Comparison of ENCODE assay signal across 25 cellular contexts in genomic region chr10:110788620-110789385, GRCh38.
A peak's percentile ranks its signal among the peaks of the same experiment; 100 is the strongest.
DNase-seq lines count a peak whose midpoint lies in the region; TF ChIP-seq lines count a peak whose summit lies in the region.
"Had no signal": no experiment of that assay in that cellular context is flagged by ENCODE, and none has a peak within 500 bp of the region (broad histone marks: within the 10 kb centered on the region; RNA-seq: fewer than 3 reads in every experiment).

No MANE protein-coding gene starts in this region.

- TF ChIP-seq POLR2A in spleen (IDR thresholded peaks at IDR 0.05): no peak

- H3K4me1 Mint-ChIP-seq in brain: peaks cover 87% of the 10 kb centered on the region
- H3K4me1 Mint-ChIP-seq in neural crest cell: peaks cover 38% of the 10 kb centered on the region
- H3K4me1 Mint-ChIP-seq: CD14-positive monocyte had no signal

- no peak for TF ChIP-seq CTCF in BE2C (IDR thresholded peaks at IDR 0.05; ENCODE audit: low read depth, low read length)
- no peak for TF ChIP-seq CTCF in brain (conservative IDR thresholded peaks at IDR 0.05)
- TF ChIP-seq CTCF in neural crest cell (conservative IDR thresholded peaks at IDR 0.05): no peak
- no peak for TF ChIP-seq CTCF in spleen (IDR thresholded peaks at IDR 0.05 in 8 of 11, conservative IDR thresholded peaks at IDR 0.05 in 3 of 11)

- 84 to 93% (median 93%) methylated on average over 8 of the region's 8 CpGs for WGBS in spleen, 5 donors

- H3K27ac ChIP-seq in spleen: no peak overlapping the region
- H3K27ac ChIP-seq: 22Rv1, HL-60, Peyer's patch, suprapubic skin had no signal

- peak; percentile 36 for DNase-seq in DMS 273 (lab: John Stamatoyannopoulos, UW; ENCODE audit: unreplicated experiment)
- no peak for DNase-seq in DMS 273 treated with DMSO at 0.1 percent for 48 hours (lab: John Stamatoyannopoulos, UW)
- peak; percentile 80 for DNase-seq in BE2C
- DNase-seq in neural crest cell (ENCODE audit: low read depth, low spot score): no peak
- no peak for DNase-seq in NCI-H1092 (lab: John Stamatoyannopoulos, UW)
- no peak for DNase-seq in spleen
- DNase-seq in HPDE6-E6E7 (ENCODE audit: extremely low spot score): no peak
- DNase-seq: activated effector memory CD4-positive, alpha-beta T cell treated with anti-CD3 and anti-CD28 coated beads, Interleukin-2, amount 50 U/mL, for 16 hours; activated naive CD8-positive, alpha-beta T cell treated with anti-CD3 and anti-CD28 coated beads for 36 hours; activated T-cell treated with anti-CD3 and anti-CD28 coated beads for 4 hours; aorta; central memory CD4-positive, alpha-beta T cell; naive thymus-derived CD8-positive, alpha-beta T cell; NCI-H1417 treated with DMSO at 0.1 percent for 48 hours; NCI-H510A; Peyer's patch; stimulated activated CD4-positive, alpha-beta T cell treated with anti-CD3 and anti-CD28 coated beads, Interleukin-15, amount 100 ng/mL, for 24 hours; stimulated activated naive CD4-positive, alpha-beta T cell; T-helper 1 cell had no signal

- H3K9me3 Mint-ChIP-seq in brain (no peaks in the 10 kb centered on the region), neural crest cell (no peaks in the 10 kb centered on the region)
- H3K9me3 Mint-ChIP-seq: activated naive CD8-positive, alpha-beta T cell treated with anti-CD3 and anti-CD28 coated beads for 36 hours; CD14-positive monocyte; naive thymus-derived CD8-positive, alpha-beta T cell had no signal

- H3K4me3 ChIP-seq in BE2C (ENCODE audit: low read depth, low read length) (peak overlapping the region; percentile 32), spleen (no peak overlapping the region)
- H3K4me3 ChIP-seq: GM12878, Peyer's patch, suprapubic skin had no signal

- no peaks in the 10 kb centered on the region for H3K36me3 Mint-ChIP-seq in brain
- H3K36me3 Mint-ChIP-seq in neural crest cell (ENCODE audit: low read depth): no peaks in the 10 kb centered on the region
- H3K36me3 Mint-ChIP-seq: activated naive CD8-positive, alpha-beta T cell treated with anti-CD3 and anti-CD28 coated beads for 36 hours; CD14-positive monocyte; naive thymus-derived CD8-positive, alpha-beta T cell had no signal

- peak overlapping the region; percentile 34 to 84 (median 65) for H3K27ac Mint-ChIP-seq in brain
- peak overlapping the region; percentile 8 for H3K27ac Mint-ChIP-seq in neural crest cell (ENCODE audit: unreplicated experiment)
- H3K27ac Mint-ChIP-seq: activated naive CD8-positive, alpha-beta T cell treated with anti-CD3 and anti-CD28 coated beads for 36 hours; CD14-positive monocyte had no signal

- intact Hi-C loops in spleen (cut with DNase I; ENCODE audit: low total_unique reads): no loop called here

- peak overlapping the region in 1 of 5 experiments; percentile 25 for H3K4me3 Mint-ChIP-seq in brain
- no peak overlapping the region for H3K4me3 Mint-ChIP-seq in neural crest cell
- H3K4me3 Mint-ChIP-seq: activated naive CD8-positive, alpha-beta T cell treated with anti-CD3 and anti-CD28 coated beads for 36 hours; CD14-positive monocyte; naive thymus-derived CD8-positive, alpha-beta T cell had no signal

- no peaks in the 10 kb centered on the region for H3K27me3 Mint-ChIP-seq in brain
- H3K27me3 Mint-ChIP-seq in neural crest cell (ENCODE audit: low read depth): no peaks in the 10 kb centered on the region
- H3K27me3 Mint-ChIP-seq: activated naive CD8-positive, alpha-beta T cell treated with anti-CD3 and anti-CD28 coated beads for 36 hours; naive thymus-derived CD8-positive, alpha-beta T cell had no signal

- H3K36me3 ChIP-seq in BE2C: peaks cover 11% of the 10 kb centered on the region
- no peaks in the 10 kb centered on the region for H3K36me3 ChIP-seq in spleen
- H3K36me3 ChIP-seq: Peyer's patch, suprapubic skin had no signal

- H3K4me1 ChIP-seq in BE2C (peaks cover 66% of the 10 kb centered on the region), spleen (no peaks in the 10 kb centered on the region)

- no peaks in the 10 kb centered on the region for H3K27me3 ChIP-seq in BE2C
- peaks cover 0 to 8% (median 0%) of the 10 kb centered on the region in 7 donors for H3K27me3 ChIP-seq in spleen (replicated peaks in 1 of 7)
- H3K27me3 ChIP-seq: Peyer's patch, suprapubic skin had no signal

- H3K9me3 ChIP-seq in BE2C (no peaks in the 10 kb centered on the region), spleen (no peaks in the 10 kb centered on the region)
- H3K9me3 ChIP-seq: Peyer's patch, suprapubic skin had no signal

Comparison
In these comparisons a context has a peak if more than half of its experiments do, and no peak if none do; other contexts are left out.
1. DNase-seq: peak in DMS 273 (single experiment) and BE2C (single experiment); none in DMS 273 treated with DMSO at 0.1 percent for 48 hours (single experiment), neural crest cell (single experiment), NCI-H1092 (single experiment), spleen (single experiment) and HPDE6-E6E7 (single experiment).